In the genomic region with DNA sequence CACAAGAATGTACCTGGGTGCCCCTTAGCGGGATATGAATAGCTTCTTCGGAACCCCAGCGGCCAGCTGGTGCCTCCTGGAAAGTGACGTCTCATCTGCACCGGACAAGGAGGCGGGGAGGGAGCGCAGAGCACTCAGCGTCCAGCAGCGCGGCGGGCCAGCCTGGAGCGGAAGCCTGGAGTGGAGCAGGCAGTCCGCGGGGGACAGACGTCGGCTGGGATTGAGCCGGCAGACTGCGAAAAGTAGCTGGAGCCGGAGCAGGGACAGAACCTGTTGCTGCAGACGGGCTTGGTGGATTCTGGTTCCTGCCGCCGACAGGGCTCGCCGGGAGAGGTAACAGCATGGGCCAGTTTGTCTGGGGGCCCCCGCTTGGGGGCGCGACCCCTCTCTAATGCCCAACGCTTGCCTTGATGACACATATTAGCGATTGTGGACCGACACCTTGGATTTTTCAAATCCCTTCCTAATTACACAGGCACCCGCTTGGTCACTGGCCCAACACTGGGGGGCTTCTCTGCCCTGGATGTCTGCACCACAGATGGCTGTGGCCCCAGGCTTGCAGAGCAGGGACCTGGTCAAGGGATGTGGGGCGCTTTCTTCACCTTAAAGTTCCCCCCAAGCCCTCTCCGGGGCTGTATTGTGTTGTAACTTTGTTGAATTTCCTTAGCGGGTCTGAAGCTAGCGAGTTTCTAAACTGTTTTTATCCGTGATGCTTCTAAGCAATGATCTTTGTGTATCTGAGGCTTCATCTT, we compare ENCODE assay signal across 11 cellular contexts. TPM values are rescaled to one million over a fixed set of nuclear protein-coding genes. Genes with fewer than 3 reads are reported as not detected.
DNase-seq lines count a peak whose midpoint lies in the region; ATAC-seq and TF ChIP-seq lines count a peak whose summit lies in the region.
"Had no signal": no experiment of that assay in that cellular context is flagged by ENCODE, and none has a peak within 500 bp of the region (broad histone marks: within the 10 kb centered on the region; RNA-seq: fewer than 3 reads in every experiment).

Gene NPFFR2 (plus strand): TSS at position 133 of the 752 bp plus-strand sequence. CDS start 96,592 bp downstream, outside the sequence.

- peak within 1 kb of the TSS; percentile 54 for H3K4me3 ChIP-seq in WERI-Rb-1 (ENCODE audit: low read depth, low read length)
- peak within 1 kb of the TSS; percentile 24 for H3K4me3 ChIP-seq in hepatocyte
- H3K4me3 ChIP-seq in trophoblast cell (ENCODE audit: low read depth, low read length) = peak within 1 kb of the TSS; percentile 68

- DNase-seq in ELF-1 (ENCODE audit: low read depth, low spot score) (peak; percentile 87), WERI-Rb-1 (peak; percentile 84), hepatocyte (ENCODE audit: low spot score) (peak; percentile 64), trophoblast cell (peak; percentile 50), H4 (ENCODE audit: low spot score) (no peak), COR-L47 (lab: John Stamatoyannopoulos, UW) (no peak)
- DNase-seq: cortex of kidney; stimulated activated CD4-positive, alpha-beta T cell treated with anti-CD3 and anti-CD28 coated beads, Interleukin-12 subunit alpha, Interleukin-12 subunit beta, amount 100 ng/mL, for 4 hours had no signal

- 3% methylated on average over 36 of the region's 36 CpGs for WGBS in hepatocyte (ENCODE audit: low lambda C conversion rate, missing lambda C conversion rate)
- WGBS in trophoblast cell (ENCODE audit: extremely low coverage, insufficient coverage, insufficient read length) = no CpG with 5 or more reads among the region's 36 CpGs

- H3K4ac ChIP-seq in trophoblast cell (ENCODE audit: low read depth, low read length) = no peak within 1 kb of the TSS

- no peaks in the 10 kb centered on the region for H3K9me2 ChIP-seq in hepatocyte (replicated peaks; ENCODE audit: insufficient read depth)

- H4K20me1 ChIP-seq in hepatocyte (ENCODE audit: insufficient read depth, poor library complexity, severe bottlenecking) = no peaks in the 10 kb centered on the region

- H3K79me2 ChIP-seq in hepatocyte (no peaks in the 10 kb centered on the region), trophoblast cell (ENCODE audit: control insufficient read depth, insufficient read depth, low read length, poor library complexity) (no peaks in the 10 kb centered on the region)

- no peak within 1 kb of the TSS for H3K14ac ChIP-seq in trophoblast cell (ENCODE audit: low read length)

- no peak within 1 kb of the TSS for H2AK5ac ChIP-seq in trophoblast cell (ENCODE audit: low read length)

- H3K79me1 ChIP-seq in trophoblast cell (ENCODE audit: low read length) = no peaks in the 10 kb centered on the region

- no peak within 1 kb of the TSS for H2BK5ac ChIP-seq in trophoblast cell (ENCODE audit: low read depth, low read length, poor library complexity)

- no peaks in the 10 kb centered on the region for H3K27me3 ChIP-seq in WERI-Rb-1 (ENCODE audit: insufficient read depth, low read depth, severe bottlenecking)
- peaks cover 35% of the 10 kb centered on the region for H3K27me3 ChIP-seq in hepatocyte
- no peaks in the 10 kb centered on the region for H3K27me3 ChIP-seq in trophoblast cell (ENCODE audit: insufficient read depth, low read length)

- no peaks in the 10 kb centered on the region for H3K4me1 ChIP-seq in hepatocyte (ENCODE audit: insufficient read depth)
- H3K4me1 ChIP-seq in trophoblast cell (ENCODE audit: control insufficient read depth in 1 of 2, insufficient read depth in 2 of 2, low read length in 2 of 2) = no peaks in the 10 kb centered on the region

- no peak within 1 kb of the TSS for H2BK12ac ChIP-seq in trophoblast cell (ENCODE audit: low read length)

- H3K9ac ChIP-seq in trophoblast cell (ENCODE audit: low read length) = peak within 1 kb of the TSS; percentile 53

- H3K9me3 ChIP-seq in WERI-Rb-1 (ENCODE audit: severe bottlenecking) (no peaks in the 10 kb centered on the region), hepatocyte (ENCODE audit: low read depth) (no peaks in the 10 kb centered on the region), trophoblast cell (ENCODE audit: insufficient read depth, low read depth, low read length) (no peaks in the 10 kb centered on the region)

- H3K4me2 ChIP-seq in hepatocyte = peak within 1 kb of the TSS; percentile 93
- peak within 1 kb of the TSS; percentile 93 for H3K4me2 ChIP-seq in trophoblast cell (ENCODE audit: low read length)

- no peak within 1 kb of the TSS for H3K23ac ChIP-seq in trophoblast cell (ENCODE audit: low read length)

- no peak within 1 kb of the TSS for H4K12ac ChIP-seq in trophoblast cell (ENCODE audit: low read depth, low read length)

- peak within 1 kb of the TSS; percentile 54 for H2AFZ ChIP-seq in hepatocyte
- H2AFZ ChIP-seq in trophoblast cell (ENCODE audit: insufficient read depth, low read length, poor library complexity) = peak within 1 kb of the TSS; percentile 37

- H3K36me3 ChIP-seq in WERI-Rb-1 = no peaks in the 10 kb centered on the region
- no peaks in the 10 kb centered on the region for H3K36me3 ChIP-seq in hepatocyte (replicated peaks; ENCODE audit: insufficient read depth, low read depth)
- no peaks in the 10 kb centered on the region for H3K36me3 ChIP-seq in trophoblast cell (ENCODE audit: control insufficient read depth in 1 of 2, insufficient read depth in 2 of 2, low read length in 2 of 2)

- TF ChIP-seq CTCF in WERI-Rb-1 (IDR thresholded peaks at IDR 0.05; ENCODE audit: low read depth, low read length) (no peak), hepatocyte (IDR thresholded peaks at IDR 0.05; ENCODE audit: poor library complexity) (no peak)

- ATAC-seq in HG02938 (IDR thresholded peaks at IDR 0.05; ENCODE audit: unreplicated experiment) = no peak
- no peak for ATAC-seq in HG02852 (IDR thresholded peaks at IDR 0.05; ENCODE audit: unreplicated experiment)

- H3K27ac ChIP-seq in WERI-Rb-1 (no peak within 1 kb of the TSS; the same call in 1 of the 2 replicates), hepatocyte (no peak within 1 kb of the TSS), trophoblast cell (ENCODE audit: low read depth, low read length) (no peak within 1 kb of the TSS)

- no peak within 1 kb of the TSS for H3K18ac ChIP-seq in trophoblast cell (ENCODE audit: low read length)

- H4K91ac ChIP-seq in trophoblast cell (ENCODE audit: low read depth, low read length) = no peak within 1 kb of the TSS

- peak within 1 kb of the TSS; percentile 6 for H4K8ac ChIP-seq in trophoblast cell (ENCODE audit: low read depth, low read length)

- no peak within 1 kb of the TSS for H2BK120ac ChIP-seq in trophoblast cell (ENCODE audit: insufficient read depth, low read length, poor library complexity)

RNA-seq across cellular contexts. Expression of gene NPFFR2, which starts in this region (rescaled TPM):
- 1.4 and 2.9 TPM in 2 replicates for total RNA-seq in hepatocyte
- polyA plus RNA-seq in hepatocyte = 1.8 and 2.0 TPM in 2 replicates
- polyA plus RNA-seq in trophoblast cell (2013) = 0.83 and 1.3 TPM in 2 replicates
- 0.25 TPM in 1 of 2 replicates, not detected in the other for total RNA-seq in H4 (2014; rRNA removed; shearing (Covaris generic))
- total RNA-seq: NCI-H460 had no signal

Comparison
In these comparisons a context has a peak if more than half of its experiments do, and no peak if none do; other contexts are left out.
1. DNase-seq: peak in ELF-1 (single experiment), WERI-Rb-1 (single experiment), hepatocyte (single experiment) and trophoblast cell (2 of 2); none in H4 (single experiment) and COR-L47 (single experiment).
2. Peak in every context shown above with its lines, with median percentiles within 50 percentile points of each other: H3K4me3 ChIP-seq.